Comparison of ENCODE assay signal across 19 cellular contexts in genomic region chr14:76550534-76550933, GRCh38.
DNase-seq lines count a peak whose midpoint lies in the region; ATAC-seq and TF ChIP-seq lines count a peak whose summit lies in the region.
"Had no signal": no experiment of that assay in that cellular context is flagged by ENCODE, and none has a peak within 500 bp of the region (broad histone marks: within the 10 kb centered on the region; RNA-seq: fewer than 3 reads in every experiment).

No MANE protein-coding gene starts in this region.

- H3K4me2 ChIP-seq in GM23248 (ENCODE audit: unreplicated experiment): no peak overlapping the region
- H3K4me2 ChIP-seq in mammary epithelial cell (ENCODE audit: insufficient read depth, low read depth, low read length): peak overlapping the region; percentile 78

- H3K27ac ChIP-seq in GM23248 (no peak overlapping the region), mammary epithelial cell (ENCODE audit: insufficient read depth, low read depth, low read length) (peak overlapping the region; percentile 97)
- H3K27ac ChIP-seq: psoas muscle, spleen, thyroid gland had no signal

- intact Hi-C loops in mammary epithelial cell (cut with micrococcal nuclease): loop anchor here (1.0 kb wide), 1 partner anchor 398 kb away; no protein-coding TSS in a partner anchor

- no TSS peak for BruUV-seq in mammary epithelial cell (replicated peaks; lab: Mats Ljungman, UMichigan)

- H3F3A ChIP-seq in GM23248 (ENCODE audit: insufficient read depth): no peaks in the 10 kb centered on the region

- H3K9me3 ChIP-seq in GM23248 (ENCODE audit: low read depth): no peaks in the 10 kb centered on the region
- H3K9me3 ChIP-seq in mammary epithelial cell (replicated peaks; ENCODE audit: insufficient read depth, low read length): no peaks in the 10 kb centered on the region
- H3K9me3 ChIP-seq: BE2C, psoas muscle, spleen, thyroid gland had no signal

- H2AFZ ChIP-seq in GM23248: no peak overlapping the region
- H2AFZ ChIP-seq in mammary epithelial cell (ENCODE audit: low read depth, low read length): peak overlapping the region; percentile 91

- no peaks in the 10 kb centered on the region for H3K27me3 ChIP-seq in GM23248 (replicated peaks; ENCODE audit: insufficient read depth)
- no peaks in the 10 kb centered on the region for H3K27me3 ChIP-seq in mammary epithelial cell (ENCODE audit: insufficient read depth, low read length)
- H3K27me3 ChIP-seq: BE2C, spleen, thyroid gland had no signal

- CTCF ChIA-PET in mammary epithelial cell (lab: Charles Lee; ENCODE audit: low non-redundant PET): no interaction called here

- dilution Hi-C loops in mammary epithelial cell (cut with HindIII; ENCODE audit: low sequenced_read_pairs): no loop called here

- no peaks in the 10 kb centered on the region for H3K4me1 ChIP-seq in GM23248 (ENCODE audit: insufficient read depth)
- peaks cover 35% of the 10 kb centered on the region for H3K4me1 ChIP-seq in mammary epithelial cell (ENCODE audit: insufficient read depth, low read length)
- H3K4me1 ChIP-seq: BE2C, psoas muscle, spleen, thyroid gland had no signal

- DNase-seq in GM23248 (peak; percentile 16), LoVo (ENCODE audit: low spot score) (peak; percentile 6), mammary epithelial cell (peak; percentile 100), kidney tubule cell (ENCODE audit: low spot score) (peak; percentile 3), CD1c-positive myeloid dendritic cell (ENCODE audit: extremely low spot score) (no peak)
- DNase-seq: activated CD4-positive, alpha-beta T cell treated with anti-CD3 and anti-CD28 coated beads, Interleukin-2, amount 50 U/mL, for 48 hours; activated naive CD4-positive, alpha-beta T cell treated with anti-CD3 and anti-CD28 coated beads, Interleukin-2, amount 50 U/mL, for 16 hours; activated T-cell treated with anti-CD3 and anti-CD28 coated beads, Interleukin-2, amount 50 U/mL, for 1 hour; BE2C; H9; mesenchymal stem cell; natural killer cell; NCI-H187 treated with DMSO at 0.1 percent for 48 hours; NCI-H526 treated with DMSO at 0.1 percent for 48 hours; psoas muscle; spleen; thyroid gland had no signal

- H3K9ac ChIP-seq in GM23248: no peak overlapping the region
- H3K9ac ChIP-seq in mammary epithelial cell (ENCODE audit: insufficient read depth, low read length): peak overlapping the region; percentile 75

- no peaks in the 10 kb centered on the region for H3K9me2 ChIP-seq in GM23248 (ENCODE audit: insufficient read depth)

- H3K36me3 ChIP-seq in GM23248 (ENCODE audit: low read depth) (no peaks in the 10 kb centered on the region), mammary epithelial cell (ENCODE audit: insufficient read depth, low read length) (no peaks in the 10 kb centered on the region)
- H3K36me3 ChIP-seq: BE2C, spleen, thyroid gland had no signal

- no peak for TF ChIP-seq CTCF in mammary epithelial cell (conservative IDR thresholded peaks at IDR 0.05 in 1 of 2, IDR thresholded peaks at IDR 0.05 in 1 of 2; ENCODE audit: extremely low read depth in 1 of 2, insufficient read depth in 1 of 2, low read depth in 1 of 2, low read length in 2 of 2)

- H4K20me1 ChIP-seq in GM23248 (ENCODE audit: insufficient read depth) (no peaks in the 10 kb centered on the region), mammary epithelial cell (ENCODE audit: insufficient read depth, low read length) (no peaks in the 10 kb centered on the region)

- no peak overlapping the region for H3K4me3 ChIP-seq in GM23248
- H3K4me3 ChIP-seq in mammary epithelial cell (replicated peaks in 1 of 3; ENCODE audit: insufficient read depth in 1 of 3, low read depth in 2 of 3, low read length in 3 of 3): no peak overlapping the region
- H3K4me3 ChIP-seq: psoas muscle, spleen, thyroid gland had no signal

- ATAC-seq in HG03460 (IDR thresholded peaks at IDR 0.05; ENCODE audit: unreplicated experiment) (no peak), HG02870 (IDR thresholded peaks at IDR 0.05; ENCODE audit: unreplicated experiment) (no peak)
- ATAC-seq: natural killer cell, psoas muscle had no signal

- in situ Hi-C loops in GM23248 (cut with MboI) (no loop called here), mammary epithelial cell (cut with MboI; ENCODE audit: low sequenced_read_pairs in 2 of 2) (no loop called here)

- no peaks in the 10 kb centered on the region for H3K79me2 ChIP-seq in GM23248 (ENCODE audit: insufficient read depth)
- no peaks in the 10 kb centered on the region for H3K79me2 ChIP-seq in mammary epithelial cell (ENCODE audit: insufficient read depth, low read length)

- WGBS in GM23248 (ENCODE audit: low coverage in 1 of 2, low lambda C conversion rate in 2 of 2, missing lambda C conversion rate in 2 of 2), 2 experiments: 50 to 53% methylated on average over 2 of the region's 2 CpGs
- WGBS in mammary epithelial cell (ENCODE audit: low coverage, missing lambda C conversion rate): 0% methylated on average over 2 of the region's 2 CpGs
